23 cellular contexts compared by ENCODE assay signal in the genomic region with DNA sequence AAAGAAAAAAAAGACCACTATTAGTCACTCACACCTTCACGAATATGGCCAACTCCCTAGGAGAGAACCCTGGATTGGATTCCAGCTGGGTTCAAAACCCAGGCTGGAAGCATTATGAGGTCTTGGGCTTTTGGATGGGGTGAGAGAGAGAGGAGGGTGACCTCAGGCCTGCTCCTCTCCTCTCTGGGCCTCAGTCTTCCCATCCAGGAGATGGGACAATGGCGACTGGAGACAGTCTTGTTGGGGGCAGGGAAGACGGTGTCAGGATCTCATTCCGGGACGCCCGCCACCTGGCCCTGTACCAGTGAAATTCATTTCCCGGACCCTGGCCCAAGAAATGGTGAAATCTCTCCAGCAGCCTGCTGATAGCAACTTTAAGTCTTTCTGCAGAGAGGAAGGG. TPM values are rescaled to one million over a fixed set of nuclear protein-coding genes. Genes with fewer than 3 reads are reported as not detected.
DNase-seq lines count a peak whose midpoint lies in the region; ATAC-seq, FAIRE-seq and TF ChIP-seq lines count a peak whose summit lies in the region.
"Had no signal": no experiment of that assay in that cellular context is flagged by ENCODE, and none has a peak within 500 bp of the region (broad histone marks: within the 10 kb centered on the region; RNA-seq: fewer than 3 reads in every experiment).

No MANE protein-coding gene starts in this region.

- no peaks in the 10 kb centered on the region for H3K4me1 Mint-ChIP-seq in astrocyte (ENCODE audit: low read depth, unreplicated experiment)
- no peaks in the 10 kb centered on the region for H3K4me1 Mint-ChIP-seq in central memory CD8-positive, alpha-beta T cell
- H3K4me1 Mint-ChIP-seq: CD14-positive monocyte; CD8-positive, alpha-beta memory T cell had no signal

- H4K8ac ChIP-seq in neuronal stem cell (ENCODE audit: low read depth, low read length) = no peak overlapping the region

- H2AFZ ChIP-seq in astrocyte (ENCODE audit: low read depth, low read length) = no peak overlapping the region
- no peak overlapping the region for H2AFZ ChIP-seq in neuronal stem cell (ENCODE audit: low read length)

- H3K36me3 ChIP-seq in astrocyte (ENCODE audit: insufficient read depth, low read length) (no peaks in the 10 kb centered on the region), neuronal stem cell (replicated peaks in 1 of 2; ENCODE audit: control insufficient read depth in 2 of 2, insufficient read depth in 2 of 2, low read length in 2 of 2) (no peaks in the 10 kb centered on the region), heart left ventricle (no peaks in the 10 kb centered on the region)
- H3K36me3 ChIP-seq: BE2C; BLaER1 treated with 17β-estradiol and CSF1 and Interleukin-3, amounts not matched to agents 10 nM and 100 nM had no signal

- H3K27me3 Mint-ChIP-seq in astrocyte (ENCODE audit: low read depth, unreplicated experiment) = peaks cover 18% of the 10 kb centered on the region
- H3K27me3 Mint-ChIP-seq in central memory CD8-positive, alpha-beta T cell = peaks cover 27% of the 10 kb centered on the region

- no peaks in the 10 kb centered on the region for H3K79me2 ChIP-seq in astrocyte (ENCODE audit: insufficient read depth, low read length)

- no peak overlapping the region for H3K23ac ChIP-seq in neuronal stem cell (ENCODE audit: low read depth, low read length, poor library complexity)

- H3K9ac ChIP-seq in astrocyte (ENCODE audit: low read length) = no peak overlapping the region
- H3K9ac ChIP-seq in neuronal stem cell (ENCODE audit: low read depth, low read length, poor library complexity) = no peak overlapping the region
- H3K9ac ChIP-seq: BLaER1 treated with 17β-estradiol and CSF1 and Interleukin-3, amounts not matched to agents 10 nM and 100 nM had no signal

- no peaks in the 10 kb centered on the region for H3K36me3 Mint-ChIP-seq in astrocyte (ENCODE audit: low read depth, unreplicated experiment)
- no peaks in the 10 kb centered on the region for H3K36me3 Mint-ChIP-seq in central memory CD8-positive, alpha-beta T cell (ENCODE audit: insufficient read depth)
- H3K36me3 Mint-ChIP-seq: CD14-positive monocyte; CD8-positive, alpha-beta memory T cell had no signal

- H3K9me3 ChIP-seq in astrocyte (ENCODE audit: insufficient read depth, low read depth, low read length) (no peaks in the 10 kb centered on the region), neuronal stem cell (replicated peaks in 1 of 2; ENCODE audit: control insufficient read depth in 2 of 2, insufficient read depth in 1 of 2, low read depth in 1 of 2, low read length in 2 of 2) (no peaks in the 10 kb centered on the region), heart left ventricle (no peaks in the 10 kb centered on the region)
- H3K9me3 ChIP-seq: BE2C had no signal

- DNase-seq in astrocyte (ENCODE audit: low read depth) (no peak), neuronal stem cell (ENCODE audit: low spot score) (no peak), Kasumi-1 (lab: John Stamatoyannopoulos, UW) (no peak), heart left ventricle (no peak), UCSD-AML1 (lab: John Stamatoyannopoulos, UW; ENCODE audit: unreplicated experiment) (no peak)
- no peak for DNase-seq in central memory CD8-positive, alpha-beta T cell (ENCODE audit: low spot score in 2 of 2)
- DNase-seq: AML-193; BE2C; Calu3; CD4-positive, alpha-beta T cell; CD8-positive, alpha-beta memory T cell; COR-L47; DMS53; DMS79 treated with DMSO at 0.1 percent for 48 hours; GF-D8; GOT3; H7; HCEC 1CT had no signal

- TF ChIP-seq CTCF in astrocyte (IDR thresholded peaks at IDR 0.05; ENCODE audit: insufficient read depth, low read depth, low read length) (no peak), heart left ventricle (IDR thresholded peaks at IDR 0.05) (no peak)

- no peak for TF ChIP-seq POLR2A in heart left ventricle (IDR thresholded peaks at IDR 0.05)

- H2BK5ac ChIP-seq in neuronal stem cell (ENCODE audit: low read length) = no peak overlapping the region

- H2BK12ac ChIP-seq in neuronal stem cell (ENCODE audit: low read length) = no peak overlapping the region

- H3K4me3 ChIP-seq in astrocyte (ENCODE audit: insufficient read depth, low read depth, low read length) = no peak overlapping the region
- no peak overlapping the region for H3K4me3 ChIP-seq in neuronal stem cell (ENCODE audit: low read length in 2 of 2)
- no peak overlapping the region for H3K4me3 ChIP-seq in heart left ventricle
- H3K4me3 ChIP-seq: BLaER1 treated with 17β-estradiol and CSF1 and Interleukin-3, amounts not matched to agents 10 nM and 100 nM had no signal

- no peak overlapping the region for H3K14ac ChIP-seq in neuronal stem cell (ENCODE audit: low read length)

- no CpG with 5 or more reads among the region's 7 CpGs for WGBS in neuronal stem cell (ENCODE audit: extremely low coverage in 2 of 2, insufficient read length in 2 of 2, insufficient replicate concordance in 1 of 2), 2 donors
- 61 to 76% (median 72%) methylated on average over 7 of the region's 7 CpGs for WGBS in heart left ventricle, 4 donors

- H3K27me3 ChIP-seq in astrocyte (ENCODE audit: insufficient read depth, low read length) = no peaks in the 10 kb centered on the region
- peaks cover 0 to 3% (median 0%) of the 10 kb centered on the region in 3 experiments for H3K27me3 ChIP-seq in neuronal stem cell (ENCODE audit: control insufficient read depth in 3 of 3, insufficient read depth in 3 of 3, low read depth in 1 of 3, low read length in 3 of 3)
- peaks cover 0 to 31% (median 5%) of the 10 kb centered on the region in 9 donors for H3K27me3 ChIP-seq in heart left ventricle
- H3K27me3 ChIP-seq: BE2C; BLaER1 treated with 17β-estradiol and CSF1 and Interleukin-3, amounts not matched to agents 10 nM and 100 nM had no signal

- no peak overlapping the region for H3K4ac ChIP-seq in neuronal stem cell (ENCODE audit: low read length)

- H3K4me3 Mint-ChIP-seq in astrocyte (ENCODE audit: unreplicated experiment) = no peak overlapping the region
- no peak overlapping the region for H3K4me3 Mint-ChIP-seq in central memory CD8-positive, alpha-beta T cell
- H3K4me3 Mint-ChIP-seq: CD14-positive monocyte; CD4-positive, alpha-beta T cell; CD8-positive, alpha-beta memory T cell had no signal

- no peak for ATAC-seq in central memory CD8-positive, alpha-beta T cell (replicated peaks; ENCODE audit: extremely low read depth, poor library complexity, severe bottlenecking)
- ATAC-seq in heart left ventricle = no peak

- H3K4me2 ChIP-seq in astrocyte (ENCODE audit: low read length) = no peak overlapping the region
- no peak overlapping the region for H3K4me2 ChIP-seq in neuronal stem cell (ENCODE audit: insufficient read depth, low read length, poor library complexity, severe bottlenecking)
- H3K4me2 ChIP-seq: BLaER1 treated with 17β-estradiol and CSF1 and Interleukin-3, amounts not matched to agents 10 nM and 100 nM had no signal

- FAIRE-seq in astrocyte (lab: Jason Lieb, UNC) = no peak
- FAIRE-seq: GM12891, GM18507 had no signal

- no peak overlapping the region for H4K91ac ChIP-seq in neuronal stem cell (ENCODE audit: low read depth, low read length, poor library complexity)

- no peak overlapping the region for H2BK120ac ChIP-seq in neuronal stem cell (ENCODE audit: low read depth, low read length)

- H3K27ac ChIP-seq in astrocyte (ENCODE audit: low read depth, low read length) (no peak overlapping the region), neuronal stem cell (replicated peaks; ENCODE audit: low read length) (peak overlapping the region; percentile 2), heart left ventricle (no peak overlapping the region)
- H3K27ac ChIP-seq: BLaER1 treated with 17β-estradiol and CSF1 and Interleukin-3, amounts not matched to agents 10 nM and 100 nM had no signal

- peak overlapping the region; percentile 27 for H3K18ac ChIP-seq in neuronal stem cell (ENCODE audit: low read length)

- H3K4me1 ChIP-seq in astrocyte (ENCODE audit: insufficient read depth, low read length) (peaks cover 11% of the 10 kb centered on the region), neuronal stem cell (ENCODE audit: control insufficient read depth in 2 of 2, insufficient read depth in 1 of 2, low read depth in 1 of 2, low read length in 2 of 2) (peaks cover 16 to 19% of the 10 kb centered on the region in 2 donors), heart left ventricle (peaks cover 0 to 18% (median 3%) of the 10 kb centered on the region in 12 donors)

- H2BK15ac ChIP-seq in neuronal stem cell (ENCODE audit: low read length) = no peak overlapping the region

- H2AK5ac ChIP-seq in neuronal stem cell (ENCODE audit: low read depth, low read length) = no peak overlapping the region

- no peaks in the 10 kb centered on the region for H3K79me1 ChIP-seq in neuronal stem cell (ENCODE audit: low read depth, low read length)

- H3K9me3 Mint-ChIP-seq in astrocyte (ENCODE audit: unreplicated experiment) = no peaks in the 10 kb centered on the region
- no peaks in the 10 kb centered on the region for H3K9me3 Mint-ChIP-seq in central memory CD8-positive, alpha-beta T cell
- H3K9me3 Mint-ChIP-seq: CD4-positive, alpha-beta T cell; CD8-positive, alpha-beta memory T cell had no signal

- intact Hi-C loops in heart left ventricle (cut with DNase I) = no loop called here

- peak overlapping the region; percentile 41 for H3K27ac Mint-ChIP-seq in astrocyte (ENCODE audit: unreplicated experiment)
- peak overlapping the region; percentile 35 for H3K27ac Mint-ChIP-seq in central memory CD8-positive, alpha-beta T cell (ENCODE audit: low read depth)
- H3K27ac Mint-ChIP-seq: CD14-positive monocyte; CD4-positive, alpha-beta T cell; CD8-positive, alpha-beta memory T cell had no signal

- H4K20me1 ChIP-seq in astrocyte (ENCODE audit: insufficient read depth, low read length) = no peaks in the 10 kb centered on the region
- H4K20me1 ChIP-seq: BLaER1 treated with 17β-estradiol and CSF1 and Interleukin-3, amounts not matched to agents 10 nM and 100 nM had no signal

RNA-seq across cellular contexts. Expression of a gene that starts 26.3 kb away (rescaled TPM):
- total RNA-seq in astrocyte = 0.38 and 1.4 TPM in 2 replicates
- 7.6 TPM for polyA plus RNA-seq in neuronal stem cell (2013, experiment 1 of 2)
- polyA plus RNA-seq in neuronal stem cell (2013, experiment 2 of 2) = 8.0 TPM
- under 1 TPM in 4 of 9 donors, not detected in 5; 0.17 to 0.44 (median 0.30) TPM for total RNA-seq in heart left ventricle
- polyA plus RNA-seq in heart left ventricle = under 1 TPM in 1 of 2 donors, not detected in 1; 0.07 TPM
- total RNA-seq: G401 had no signal
- polyA plus RNA-seq: CD14-positive monocyte had no signal
